Comparison of ENCODE assay signal across 13 cellular contexts in the genomic region with DNA sequence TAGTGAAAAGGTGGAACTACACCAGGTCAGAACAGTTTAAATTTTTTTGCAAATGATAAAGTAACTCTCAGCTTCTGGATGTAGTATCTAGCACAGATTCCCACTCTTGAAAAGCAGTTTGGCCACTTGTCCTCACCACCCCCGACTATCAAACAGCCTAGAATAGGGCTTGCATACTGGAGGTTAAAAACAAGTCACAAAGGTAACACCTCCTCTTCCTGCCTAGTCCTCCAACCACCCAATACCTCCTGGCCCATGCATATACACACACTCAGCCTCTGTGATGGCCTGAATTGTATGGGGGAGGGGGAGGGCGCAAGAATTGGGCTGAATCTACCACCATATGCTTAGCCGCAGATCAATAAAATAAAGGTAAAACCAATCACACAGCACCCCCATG. TPM values are rescaled to one million over a fixed set of nuclear protein-coding genes. Genes with fewer than 3 reads are reported as not detected.
A peak's percentile ranks its signal among the peaks of the same experiment; 100 is the strongest.
DNase-seq lines count a peak whose midpoint lies in the region; ATAC-seq and TF ChIP-seq lines count a peak whose summit lies in the region.
"Had no signal": no experiment of that assay in that cellular context is flagged by ENCODE, and none has a peak within 500 bp of the region (broad histone marks: within the 10 kb centered on the region; RNA-seq: fewer than 3 reads in every experiment).

No MANE protein-coding gene starts in this region.

- H2AK5ac ChIP-seq in mesendoderm (ENCODE audit: low read length): no peak overlapping the region

- CTCF ChIA-PET in activated naive CD4-positive, alpha-beta T cell treated with anti-CD3 and anti-CD28 coated beads, Interleukin-2, amount 10 ng/mL, durations not matched to agents 7 days and 5 days (lab: Charles Lee): interaction anchor here (0.6 kb wide), 2 partner anchors 238 to 392 kb away, joined by 3 read pairs; no protein-coding TSS in a partner anchor

- DNase-seq in epithelial cell of prostate (ENCODE audit: low read depth, low spot score): no peak
- peak; percentile 46 for DNase-seq in mesendoderm
- DNase-seq in transverse colon: no peak
- no peak for DNase-seq in activated naive CD4-positive, alpha-beta T cell treated with anti-CD3 and anti-CD28 coated beads, Interleukin-2, amount 10 ng/mL, durations not matched to agents 7 days and 5 days
- no peak for DNase-seq in HPDE6-E6E7 (ENCODE audit: extremely low spot score)
- DNase-seq in mesenteric fat pad (ENCODE audit: low spot score): no peak
- DNase-seq: activated naive CD8-positive, alpha-beta T cell treated with anti-CD3 and anti-CD28 coated beads, Interleukin-2, amount 50 U/mL, for 24 hours; cerebellar nuclear complex; GM23248; NCI-H446 had no signal

- H3K4me1 Mint-ChIP-seq in activated naive CD4-positive, alpha-beta T cell treated with anti-CD3 and anti-CD28 coated beads, Interleukin-2, amount 10 ng/mL, durations not matched to agents 7 days and 5 days: peaks cover 4% of the 10 kb centered on the region

- H3F3A ChIP-seq in Loucy (ENCODE audit: low read depth): no peaks in the 10 kb centered on the region

- H3K36me3 Mint-ChIP-seq in activated naive CD4-positive, alpha-beta T cell treated with anti-CD3 and anti-CD28 coated beads, Interleukin-2, amount 10 ng/mL, durations not matched to agents 7 days and 5 days: no peaks in the 10 kb centered on the region

- H3K4me2 ChIP-seq in Loucy (ENCODE audit: low read depth, low read length, poor library complexity, severe bottlenecking) (peak overlapping the region; percentile 98), mesendoderm (ENCODE audit: low read length) (no peak overlapping the region)

- no peaks in the 10 kb centered on the region for H3K79me1 ChIP-seq in mesendoderm (ENCODE audit: low read length)

- no peak overlapping the region for H3K18ac ChIP-seq in mesendoderm (ENCODE audit: low read length)

- intact Hi-C loops in transverse colon (cut with DNase I; ENCODE audit: low total_unique reads): loop anchor here (5.0 to 10.0 kb wide), 2 partner anchors 236 to 289 kb away; a partner anchor contains a TSS

- in situ Hi-C loops in transverse colon (cut with MboI; ENCODE audit: low pct_ligation_motif_present in 1 of 4, low pct_unique_long_range_greater_than_20kb in 1 of 4, low sequenced_read_pairs in 3 of 4): loop anchor here (5.0 to 25.0 kb wide), 6 partner anchors 236 to 996 kb away; a partner anchor contains a TSS

- no peak overlapping the region for H2BK15ac ChIP-seq in mesendoderm (replicated peaks; ENCODE audit: low read depth)

- no peaks in the 10 kb centered on the region for H3K27me3 ChIP-seq in Loucy (ENCODE audit: insufficient read depth, low read length, poor library complexity, severe bottlenecking)
- H3K27me3 ChIP-seq in mesendoderm (ENCODE audit: insufficient read depth, low read length, poor library complexity): peaks cover 15% of the 10 kb centered on the region
- H3K27me3 ChIP-seq in transverse colon: no peaks in the 10 kb centered on the region

- H3K4me3 ChIP-seq in Loucy (ENCODE audit: low read length, poor library complexity, severe bottlenecking): peak overlapping the region; percentile 86
- H3K4me3 ChIP-seq in mesendoderm (ENCODE audit: low read length): no peak overlapping the region
- H3K4me3 ChIP-seq in transverse colon: no peak overlapping the region
- H3K4me3 ChIP-seq: GM23248, right lobe of liver had no signal

- TF ChIP-seq EP300 in transverse colon (IDR thresholded peaks at IDR 0.05; ENCODE audit: low read depth): no peak

- H3K27ac ChIP-seq in epithelial cell of prostate (peak overlapping the region; percentile 17), mesendoderm (ENCODE audit: low read depth, low read length) (no peak overlapping the region), transverse colon (peak overlapping the region; percentile 71 to 98 (median 78))
- H3K27ac ChIP-seq: GM23248 had no signal

- no peak overlapping the region for H3K27ac Mint-ChIP-seq in activated naive CD4-positive, alpha-beta T cell treated with anti-CD3 and anti-CD28 coated beads, Interleukin-2, amount 10 ng/mL, durations not matched to agents 7 days and 5 days
- H3K27ac Mint-ChIP-seq: activated naive CD8-positive, alpha-beta T cell treated with anti-CD3 and anti-CD28 coated beads, Interleukin-2, amount 50 U/mL, for 24 hours had no signal

- H2BK120ac ChIP-seq in mesendoderm (ENCODE audit: low read depth, low read length): no peak overlapping the region

- TF ChIP-seq CTCF in Loucy (conservative IDR thresholded peaks at IDR 0.05; ENCODE audit: low read length): no peak
- no peak for TF ChIP-seq CTCF in transverse colon (IDR thresholded peaks at IDR 0.05)

- H3K4me3 Mint-ChIP-seq in activated naive CD4-positive, alpha-beta T cell treated with anti-CD3 and anti-CD28 coated beads, Interleukin-2, amount 10 ng/mL, durations not matched to agents 7 days and 5 days: no peak overlapping the region
- H3K4me3 Mint-ChIP-seq: activated naive CD8-positive, alpha-beta T cell treated with anti-CD3 and anti-CD28 coated beads, Interleukin-2, amount 50 U/mL, for 24 hours had no signal

- TF ChIP-seq POLR2A in transverse colon (IDR thresholded peaks at IDR 0.05): no peak

- no peaks in the 10 kb centered on the region for H3K9me3 Mint-ChIP-seq in activated naive CD4-positive, alpha-beta T cell treated with anti-CD3 and anti-CD28 coated beads, Interleukin-2, amount 10 ng/mL, durations not matched to agents 7 days and 5 days
- H3K9me3 Mint-ChIP-seq: activated naive CD8-positive, alpha-beta T cell treated with anti-CD3 and anti-CD28 coated beads, Interleukin-2, amount 50 U/mL, for 24 hours had no signal

- no peak overlapping the region for H2BK5ac ChIP-seq in mesendoderm (ENCODE audit: low read length)

- no peaks in the 10 kb centered on the region for H3K9me3 ChIP-seq in Loucy (ENCODE audit: insufficient read depth, low read depth, low read length)
- no peaks in the 10 kb centered on the region for H3K9me3 ChIP-seq in transverse colon
- H3K9me3 ChIP-seq: right lobe of liver had no signal

- no peak overlapping the region for H4K8ac ChIP-seq in mesendoderm (ENCODE audit: low read depth, low read length)

- H3K4me1 ChIP-seq in Loucy (ENCODE audit: insufficient read depth, low read length, poor library complexity, severe bottlenecking) (peaks cover 90% of the 10 kb centered on the region), mesendoderm (ENCODE audit: control insufficient read depth, low read depth, low read length) (no peaks in the 10 kb centered on the region), transverse colon (peaks cover 3 to 80% (median 34%) of the 10 kb centered on the region in 4 donors)

- no peak overlapping the region for H3K56ac ChIP-seq in mesendoderm (ENCODE audit: low read length)

- H3K36me3 ChIP-seq in Loucy (ENCODE audit: insufficient read depth, low read length) (no peaks in the 10 kb centered on the region), mesendoderm (ENCODE audit: control insufficient read depth, insufficient read depth, low read length) (no peaks in the 10 kb centered on the region), transverse colon (no peaks in the 10 kb centered on the region)
- H3K36me3 ChIP-seq: right lobe of liver had no signal

- no peak overlapping the region for H3K23ac ChIP-seq in mesendoderm (ENCODE audit: low read length)

- peaks cover 41% of the 10 kb centered on the region for H3K27me3 Mint-ChIP-seq in activated naive CD4-positive, alpha-beta T cell treated with anti-CD3 and anti-CD28 coated beads, Interleukin-2, amount 10 ng/mL, durations not matched to agents 7 days and 5 days

- H4K5ac ChIP-seq in mesendoderm (ENCODE audit: low read length): no peak overlapping the region

- H3K79me2 ChIP-seq in Loucy (ENCODE audit: insufficient read depth, low read length) (peaks cover 99% of the 10 kb centered on the region), mesendoderm (ENCODE audit: control insufficient read depth, insufficient read depth, low read length) (no peaks in the 10 kb centered on the region)

- WGBS in mesendoderm (ENCODE audit: extremely low coverage, insufficient coverage, low lambda C conversion rate): no CpG with 5 or more reads among the region's 3 CpGs
- 60% methylated on average over 3 of the region's 3 CpGs; no CpG with 5 or more reads in 1 of the 2 donors for WGBS in transverse colon (ENCODE audit: low coverage in 1 of 2), 2 donors

- H2AFZ ChIP-seq in Loucy (ENCODE audit: low read length): no peak overlapping the region
- H2AFZ ChIP-seq: GM23248 had no signal

- H3K9ac ChIP-seq in Loucy (ENCODE audit: low read depth, low read length, poor library complexity, severe bottlenecking) (peak overlapping the region; percentile 94), mesendoderm (ENCODE audit: low read length) (no peak overlapping the region)
- H3K9ac ChIP-seq: GM23248 had no signal

- H3K4ac ChIP-seq in mesendoderm (ENCODE audit: low read depth, low read length): no peak overlapping the region

- H4K20me1 ChIP-seq in Loucy (ENCODE audit: insufficient read depth, low read length, poor library complexity, severe bottlenecking): no peaks in the 10 kb centered on the region

- no peak for ATAC-seq in HG03457 (IDR thresholded peaks at IDR 0.05; ENCODE audit: unreplicated experiment)
- ATAC-seq: activated naive CD8-positive, alpha-beta T cell treated with anti-CD3 and anti-CD28 coated beads, Interleukin-2, amount 50 U/mL, for 24 hours had no signal

- no peaks in the 10 kb centered on the region for H3K9me2 ChIP-seq in Loucy (replicated peaks; ENCODE audit: low read depth, low read length)

RNA-seq across cellular contexts. Expression of a gene that starts 5.7 kb away (rescaled TPM):
- polyA plus RNA-seq in mesendoderm (2013, experiment 1 of 2): 2.9 TPM
- polyA plus RNA-seq in mesendoderm (2013, experiment 2 of 2): 2.5 TPM
- total RNA-seq in transverse colon (10 to 100 TPM in 3 of 4 donors, 1 to 10 TPM in 1; 2.6 to 35.2 (median 23.8) TPM), mesenteric fat pad (45.9 TPM)
